ENCODE assay signal across 8 cellular contexts in the genomic region with DNA sequence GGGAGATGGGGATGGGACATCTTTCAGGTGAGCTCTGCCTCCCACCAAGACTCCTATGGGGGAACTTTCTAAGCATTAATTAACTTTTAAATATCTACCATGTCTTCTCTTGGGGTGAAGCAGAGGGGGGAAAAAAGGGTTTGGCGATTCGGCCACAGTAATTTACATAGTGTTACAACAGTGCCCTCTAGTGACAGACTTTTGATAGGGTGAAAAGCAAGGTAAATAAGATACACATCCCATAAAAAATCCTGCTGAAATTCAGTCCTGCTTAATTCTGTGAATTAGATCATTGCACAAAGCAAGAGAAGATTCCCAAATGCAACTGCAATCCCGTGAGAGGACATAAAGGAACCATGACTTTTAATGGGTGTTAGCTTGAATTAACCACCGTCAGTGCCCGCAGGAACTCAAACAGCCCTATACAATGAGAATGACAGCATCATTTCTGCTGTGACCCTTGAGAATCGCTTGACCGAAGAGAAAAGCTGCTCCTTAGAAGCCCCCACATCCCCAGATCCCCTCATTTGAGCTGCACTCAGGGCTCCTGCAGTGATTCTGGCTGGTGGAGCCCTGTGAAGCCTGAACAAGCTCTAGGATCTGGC. TPM values are rescaled to one million over a fixed set of nuclear protein-coding genes. Genes with fewer than 3 reads are reported as not detected.
DNase-seq lines count a peak whose midpoint lies in the region; ATAC-seq and TF ChIP-seq lines count a peak whose summit lies in the region.

No MANE protein-coding gene starts in this region.

- peak overlapping the region; percentile 58 for H4K8ac ChIP-seq in H9 (replicated peaks; ENCODE audit: insufficient read length, low read depth, low read length)

- no peak overlapping the region for H4K5ac ChIP-seq in H9 (ENCODE audit: insufficient read length, low read depth, low read length)

- no peaks in the 10 kb centered on the region for H4K20me1 ChIP-seq in H9 (ENCODE audit: control insufficient read depth, insufficient read depth, insufficient read length)

- WGBS in H9 (ENCODE audit: extremely low coverage, insufficient read length, low lambda C conversion rate), result no CpG with 5 or more reads among the region's 7 CpGs

- DNase-seq in DMS 273 (lab: John Stamatoyannopoulos, UW; ENCODE audit: unreplicated experiment) (peak; percentile 79), H9 (no peak), NCI-H82 treated with DMSO at 0.1 percent for 48 hours (lab: John Stamatoyannopoulos, UW; ENCODE audit: unreplicated experiment) (peak; percentile 24), colonic mucosa (no peak), myocyte (ENCODE audit: low read depth) (peak; percentile 59), globus pallidus (ENCODE audit: low spot score) (no peak), mucosa of gallbladder (ENCODE audit: low spot score) (no peak)

- intact Hi-C loops in colonic mucosa (cut with DNase I), result loop anchor here (10.0 kb wide), 1 partner anchor 394 kb away; no protein-coding TSS in a partner anchor

- no peak overlapping the region for H3K4me2 ChIP-seq in H9 (ENCODE audit: insufficient read depth, insufficient read length, low read length)

- H3K9me3 ChIP-seq in H9 (ENCODE audit: control insufficient read depth, low read depth, low read length), result no peaks in the 10 kb centered on the region
- H3K9me3 ChIP-seq in colonic mucosa, result no peaks in the 10 kb centered on the region

- H3K27me3 Mint-ChIP-seq in H9 (ENCODE audit: low read depth), result no peaks in the 10 kb centered on the region
- H3K27me3 Mint-ChIP-seq in stimulated activated memory B cell treated with anti-CD40 and anti-IgM and Interleukin-4, amounts not matched to agents 10 μg/mL and 1 μg/mL and 100 μg/mL, for 72 hours, result no peaks in the 10 kb centered on the region

- H3K27ac ChIP-seq in H9 (ENCODE audit: insufficient read length, low read depth, low read length), result no peak overlapping the region
- no peak overlapping the region for H3K27ac ChIP-seq in colonic mucosa

- H3K79me1 ChIP-seq in H9 (ENCODE audit: insufficient read depth, low read depth, low read length, poor library complexity, severe bottlenecking), result no peaks in the 10 kb centered on the region

- no peak overlapping the region for H3K4me3 Mint-ChIP-seq in H9
- no peak overlapping the region for H3K4me3 Mint-ChIP-seq in stimulated activated memory B cell treated with anti-CD40 and anti-IgM and Interleukin-4, amounts not matched to agents 10 μg/mL and 1 μg/mL and 100 μg/mL, for 72 hours

- no peak overlapping the region for H3K18ac ChIP-seq in H9 (ENCODE audit: insufficient read length, low read depth, low read length)

- no peak overlapping the region for H3K4me3 ChIP-seq in colonic mucosa

- H2BK5ac ChIP-seq in H9 (ENCODE audit: insufficient read length, low read length), result no peak overlapping the region

- H3K27me3 ChIP-seq in H9 (ENCODE audit: insufficient read depth, low read length), result no peaks in the 10 kb centered on the region
- no peaks in the 10 kb centered on the region for H3K27me3 ChIP-seq in colonic mucosa

- no peaks in the 10 kb centered on the region for H3K23me2 ChIP-seq in H9 (ENCODE audit: insufficient read length, low read depth, low read length, poor library complexity, severe bottlenecking)

- peaks cover 2 to 3% of the 10 kb centered on the region in 2 experiments; a peak in 2 of 4 replicates for H3K4me1 Mint-ChIP-seq in H9
- no peaks in the 10 kb centered on the region for H3K4me1 Mint-ChIP-seq in stimulated activated memory B cell treated with anti-CD40 and anti-IgM and Interleukin-4, amounts not matched to agents 10 μg/mL and 1 μg/mL and 100 μg/mL, for 72 hours

- H3K4ac ChIP-seq in H9 (ENCODE audit: low read depth, low read length), result no peak overlapping the region

- H3K4me1 ChIP-seq in H9 (ENCODE audit: insufficient read depth, low read length), result no peaks in the 10 kb centered on the region
- no peaks in the 10 kb centered on the region for H3K4me1 ChIP-seq in colonic mucosa

- 0 out of 7 replicates have a peak overlapping the region, but pooled peaks of 1 of the 3 experiments have one; percentile 31 for H3K27ac Mint-ChIP-seq in H9
- H3K27ac Mint-ChIP-seq in stimulated activated memory B cell treated with anti-CD40 and anti-IgM and Interleukin-4, amounts not matched to agents 10 μg/mL and 1 μg/mL and 100 μg/mL, for 72 hours, result no peak overlapping the region

- no peak overlapping the region for H2BK12ac ChIP-seq in H9 (ENCODE audit: insufficient read length, low read depth, low read length)

- H2AFZ ChIP-seq in H9 (ENCODE audit: low read length), result peak overlapping the region; percentile 44

- no peaks in the 10 kb centered on the region for H3K36me3 ChIP-seq in colonic mucosa

- H2AK5ac ChIP-seq in H9 (ENCODE audit: insufficient read length, low read length), result no peak overlapping the region

- H3K9ac ChIP-seq in H9 (ENCODE audit: extremely low read depth, insufficient read length, low read length), result no peak overlapping the region
- H3K9ac ChIP-seq in colonic mucosa (ENCODE audit: low read depth in 2 of 2, low read length in 2 of 2), result no peak overlapping the region

- H2BK120ac ChIP-seq in H9 (ENCODE audit: low read depth, low read length, poor library complexity, severe bottlenecking), result no peak overlapping the region

- no peak overlapping the region for H3T11ph ChIP-seq in H9 (ENCODE audit: low read length)

- ATAC-seq in stimulated activated memory B cell treated with anti-CD40 and anti-IgM and Interleukin-4, amounts not matched to agents 10 μg/mL and 1 μg/mL and 100 μg/mL, for 72 hours, result no peak

- no peak overlapping the region for H2BK15ac ChIP-seq in H9 (ENCODE audit: low read depth, low read length)

- peaks cover 0 to 2% (median 0%) of the 10 kb centered on the region in 3 experiments; a peak in 1 of 7 replicates for H3K36me3 Mint-ChIP-seq in H9 (ENCODE audit: insufficient read depth in 1 of 3, low read depth in 3 of 3)
- H3K36me3 Mint-ChIP-seq in stimulated activated memory B cell treated with anti-CD40 and anti-IgM and Interleukin-4, amounts not matched to agents 10 μg/mL and 1 μg/mL and 100 μg/mL, for 72 hours, result no peaks in the 10 kb centered on the region

- TF ChIP-seq CTCF in H9 (conservative IDR thresholded peaks at IDR 0.05) (peak; percentile 80), colonic mucosa (IDR thresholded peaks at IDR 0.05) (peak; percentile 67)

- H3K14ac ChIP-seq in H9 (ENCODE audit: insufficient read depth, low read length), result no peak overlapping the region

- H4K91ac ChIP-seq in H9 (ENCODE audit: insufficient read length, low read depth, low read length), result no peak overlapping the region

- no peak overlapping the region for H2BK20ac ChIP-seq in H9 (ENCODE audit: low read depth, low read length, poor library complexity, severe bottlenecking)

- H3K9me3 Mint-ChIP-seq in H9, result no peaks in the 10 kb centered on the region
- peaks cover 4% of the 10 kb centered on the region for H3K9me3 Mint-ChIP-seq in stimulated activated memory B cell treated with anti-CD40 and anti-IgM and Interleukin-4, amounts not matched to agents 10 μg/mL and 1 μg/mL and 100 μg/mL, for 72 hours

- no peak overlapping the region for H3K56ac ChIP-seq in H9 (ENCODE audit: insufficient read length, low read depth, low read length)

- no peaks in the 10 kb centered on the region for H3K79me2 ChIP-seq in H9 (ENCODE audit: insufficient read depth, low read length)

- no peak overlapping the region for H3K23ac ChIP-seq in H9 (ENCODE audit: insufficient read length, low read depth, low read length)

RNA-seq across cellular contexts. Expression of gene FAM124B, which starts 32.8 kb away (rescaled TPM):
- total RNA-seq in H9 (2021) (0.83 and 0.94 TPM in 2 replicates), colonic mucosa (under 1 TPM; 0.37 to 0.42 TPM), myocyte (0.10 and 0.32 TPM in 2 replicates), mucosa of gallbladder (1.2 TPM)
- polyA plus RNA-seq in myocyte (2012), result not detected

Comparison
In these comparisons a context has a peak if more than half of its experiments do, and no peak if none do; other contexts are left out.
1. DNase-seq: peak in DMS 273 (single experiment), NCI-H82 treated with DMSO at 0.1 percent for 48 hours (single experiment) and myocyte (single experiment); none in H9 (single experiment), colonic mucosa (single experiment), globus pallidus (single experiment) and mucosa of gallbladder (single experiment).